24 cellular contexts compared by ENCODE assay signal in genomic region chr5:154949758-154950157, GRCh38. TPM values are rescaled to one million over a fixed set of nuclear protein-coding genes. Genes with fewer than 3 reads are reported as not detected.
DNase-seq lines count a peak whose midpoint lies in the region; ATAC-seq, FAIRE-seq and TF ChIP-seq lines count a peak whose summit lies in the region.
"Had no signal": no experiment of that assay in that cellular context is flagged by ENCODE, and none has a peak within 500 bp of the region (broad histone marks: within the 10 kb centered on the region; RNA-seq: fewer than 3 reads in every experiment).

No MANE protein-coding gene starts in this region.

- peaks cover 16% of the 10 kb centered on the region for H3K4me1 Mint-ChIP-seq in MCF 10A (ENCODE audit: insufficient read depth, unreplicated experiment)
- H3K4me1 Mint-ChIP-seq in chondrocyte (ENCODE audit: low read depth), result no peaks in the 10 kb centered on the region

- TF ChIP-seq POLR2A in breast epithelium (IDR thresholded peaks at IDR 0.05), result no peak
- no peak for TF ChIP-seq POLR2A in H54 (IDR thresholded peaks at IDR 0.05; ENCODE audit: low read depth, low read length)

- CTCF ChIA-PET in MCF 10A (lab: Yijun Ruan, JAX) (interaction anchor here (1.1 kb wide), 1 partner anchor 16 kb away, joined by 3 read pairs; no protein-coding TSS in a partner anchor), mammary epithelial cell (lab: Charles Lee; ENCODE audit: low non-redundant PET) (interaction anchor here (0.7 kb wide), 1 partner anchor 12 kb away, joined by 4 read pairs; no protein-coding TSS in a partner anchor)

- peak; percentile 20 for DNase-seq in MCF 10A (ENCODE audit: unreplicated experiment)
- DNase-seq in breast epithelium (ENCODE audit: low spot score in 2 of 2), result no peak
- peak; percentile 48 for DNase-seq in mammary epithelial cell
- peak in 1 of 2 donors; percentile 7 for DNase-seq in foreskin keratinocyte
- peak; percentile 54 for DNase-seq in renal cortical epithelial cell (ENCODE audit: low read depth)
- no peak for DNase-seq in DMS153 (lab: John Stamatoyannopoulos, UW)
- DNase-seq in H54 (ENCODE audit: insufficient read length, low spot score), result no peak
- no peak for DNase-seq in chondrocyte (ENCODE audit: low spot score)
- DNase-seq: AML-193; C1 segment of cervical spinal cord; CD8-positive, alpha-beta T cell; GM23248; NCI-H1417; NCI-H1694 treated with DMSO at 0.1 percent for 48 hours; NCI-H2081 treated with DMSO at 0.1 percent for 48 hours; NCI-H2171 treated with DMSO at 0.1 percent for 48 hours; NCI-H524 treated with DMSO at 0.1 percent for 48 hours; NCI-H82; Peyer's patch had no signal

- no peaks in the 10 kb centered on the region for H4K20me1 ChIP-seq in mammary epithelial cell (ENCODE audit: insufficient read depth, low read length)

- H3K9me3 Mint-ChIP-seq in MCF 10A (ENCODE audit: unreplicated experiment) (no peaks in the 10 kb centered on the region), chondrocyte (ENCODE audit: low read depth) (no peaks in the 10 kb centered on the region)
- H3K9me3 Mint-ChIP-seq: CD8-positive, alpha-beta T cell had no signal

- H3K9me3 ChIP-seq in breast epithelium (no peaks in the 10 kb centered on the region), mammary epithelial cell (replicated peaks; ENCODE audit: insufficient read depth, low read length) (no peaks in the 10 kb centered on the region)
- H3K9me3 ChIP-seq: HAP-1, Peyer's patch, SJSA1 had no signal

- no peak overlapping the region for H2AFZ ChIP-seq in mammary epithelial cell (ENCODE audit: low read depth, low read length)
- H2AFZ ChIP-seq: GM23248 had no signal

- peaks cover 60% of the 10 kb centered on the region for H3K79me2 ChIP-seq in mammary epithelial cell (ENCODE audit: insufficient read depth, low read length)

- intact Hi-C loops in MCF 10A (cut with micrococcal nuclease) (no loop called here), breast epithelium (cut with DNase I; ENCODE audit: low total_unique reads) (no loop called here), mammary epithelial cell (cut with micrococcal nuclease) (no loop called here)

- H3K36me3 Mint-ChIP-seq in MCF 10A (ENCODE audit: insufficient read depth, unreplicated experiment) (peaks cover 41% of the 10 kb centered on the region), chondrocyte (ENCODE audit: low read depth) (no peaks in the 10 kb centered on the region)

- FAIRE-seq in H54 (lab: Jason Lieb, UNC), result no peak
- FAIRE-seq: G401.6 had no signal

- POLR2A ChIA-PET in MCF 10A (lab: Yijun Ruan, JAX), result interaction anchor here (1.7 kb wide), 1 partner anchor 9 kb away, joined by 5 read pairs; no protein-coding TSS in a partner anchor

- BruUV-seq in MCF 10A (replicated peaks; lab: Mats Ljungman, UMichigan), result no TSS peak
- BruUV-seq in mammary epithelial cell (replicated peaks; lab: Mats Ljungman, UMichigan), result no TSS peak

- no peaks in the 10 kb centered on the region for H3K4me1 ChIP-seq in breast epithelium
- H3K4me1 ChIP-seq in mammary epithelial cell (ENCODE audit: insufficient read depth, low read length), result no peaks in the 10 kb centered on the region
- peaks cover 3% of the 10 kb centered on the region for H3K4me1 ChIP-seq in foreskin keratinocyte
- H3K4me1 ChIP-seq: Peyer's patch, SJSA1 had no signal

- H3K36me3 ChIP-seq in breast epithelium (no peaks in the 10 kb centered on the region), mammary epithelial cell (ENCODE audit: insufficient read depth, low read length) (peaks cover 5% of the 10 kb centered on the region)
- H3K36me3 ChIP-seq: Peyer's patch had no signal

- dilution Hi-C loops in mammary epithelial cell (cut with HindIII; ENCODE audit: low sequenced_read_pairs), result no loop called here

- peak; percentile 16 for ATAC-seq in foreskin keratinocyte
- ATAC-seq: CD8-positive, alpha-beta T cell; Right ventricle myocardium inferior had no signal

- TF ChIP-seq CTCF in MCF 10A (IDR thresholded peaks at IDR 0.05; ENCODE audit: unreplicated experiment), result no peak
- TF ChIP-seq CTCF in breast epithelium (IDR thresholded peaks at IDR 0.05), result no peak
- TF ChIP-seq CTCF in mammary epithelial cell (conservative IDR thresholded peaks at IDR 0.05 in 1 of 2, IDR thresholded peaks at IDR 0.05 in 1 of 2; ENCODE audit: extremely low read depth in 1 of 2, insufficient read depth in 1 of 2, low read depth in 1 of 2, low read length in 2 of 2), result no peak
- TF ChIP-seq CTCF in foreskin keratinocyte (conservative IDR thresholded peaks at IDR 0.05), result no peak
- no peak for TF ChIP-seq CTCF in chondrocyte (IDR thresholded peaks at IDR 0.05)

- peak overlapping the region; percentile 32 for H3K27ac Mint-ChIP-seq in MCF 10A (ENCODE audit: low read depth, unreplicated experiment)
- H3K27ac Mint-ChIP-seq in chondrocyte (ENCODE audit: unreplicated experiment), result no peak overlapping the region

- WGBS in mammary epithelial cell (ENCODE audit: low coverage, missing lambda C conversion rate), result 45% methylated on average over 2 of the region's 2 CpGs

- H3K4me2 ChIP-seq in mammary epithelial cell (ENCODE audit: insufficient read depth, low read depth, low read length), result no peak overlapping the region
- H3K4me2 ChIP-seq: KMS-11 had no signal

- no peak overlapping the region for H3K4me3 ChIP-seq in breast epithelium
- no peak overlapping the region for H3K4me3 ChIP-seq in mammary epithelial cell (replicated peaks in 1 of 3; ENCODE audit: insufficient read depth in 1 of 3, low read depth in 2 of 3, low read length in 3 of 3)
- H3K4me3 ChIP-seq: GM23248, HAP-1, Peyer's patch, SJSA1 had no signal

- in situ Hi-C loops in mammary epithelial cell (cut with MboI; ENCODE audit: low sequenced_read_pairs in 2 of 2), result no loop called here

- H3K27me3 Mint-ChIP-seq in MCF 10A (ENCODE audit: insufficient read depth, unreplicated experiment) (no peaks in the 10 kb centered on the region), chondrocyte (ENCODE audit: low read depth) (no peaks in the 10 kb centered on the region)

- H3K27ac ChIP-seq in breast epithelium, result no peak overlapping the region
- H3K27ac ChIP-seq in mammary epithelial cell (ENCODE audit: insufficient read depth, low read depth, low read length), result no peak overlapping the region
- H3K27ac ChIP-seq in foreskin keratinocyte, result no peak overlapping the region
- H3K27ac ChIP-seq: GM23248, KMS-11, Peyer's patch, SJSA1 had no signal

- no peak overlapping the region for H3K9ac ChIP-seq in mammary epithelial cell (ENCODE audit: insufficient read depth, low read length)
- H3K9ac ChIP-seq: GM23248, KMS-11 had no signal

- H3K4me3 Mint-ChIP-seq in MCF 10A (ENCODE audit: unreplicated experiment) (no peak overlapping the region), chondrocyte (ENCODE audit: unreplicated experiment) (no peak overlapping the region)
- H3K4me3 Mint-ChIP-seq: CD8-positive, alpha-beta T cell had no signal

- H3K27me3 ChIP-seq in breast epithelium (no peaks in the 10 kb centered on the region), mammary epithelial cell (ENCODE audit: insufficient read depth, low read length) (no peaks in the 10 kb centered on the region), foreskin keratinocyte (no peaks in the 10 kb centered on the region)
- H3K27me3 ChIP-seq: Peyer's patch, SJSA1 had no signal

RNA-seq across cellular contexts. Expression of gene MRPL22, which starts 8.9 kb away (rescaled TPM):
- total RNA-seq in MCF 10A (2022) (123 and 127 TPM in 2 replicates), breast epithelium (10 to 100 TPM; 12.1 to 23.4 (median 21.4) TPM), mammary epithelial cell (10 to 100 TPM in 1 of 2 donors, 1 to 10 TPM in 1; 7.7 to 58.1 TPM), foreskin keratinocyte (43.8 and 46.3 TPM in 2 replicates), renal cortical epithelial cell (17.6 and 36.6 TPM in 2 replicates), chondrocyte (34.6 to 41.5 TPM (median 38.2 TPM) in 3 replicates)
- polyA plus RNA-seq in mammary epithelial cell (35.5 TPM), foreskin keratinocyte (91.3 and 98.1 TPM in 2 replicates)
- 10.1 TPM for polyA minus RNA-seq in mammary epithelial cell

RNA-seq across cellular contexts. Expression of gene GEMIN5, which starts 11.7 kb away (rescaled TPM):
- total RNA-seq in MCF 10A (2022), result 25.1 and 34.5 TPM in 2 replicates
- 10 to 100 TPM; 14.4 to 23.2 (median 19.3) TPM for total RNA-seq in breast epithelium
- total RNA-seq in mammary epithelial cell, result 10 to 100 TPM; 21.2 to 23.0 TPM
- 12.6 TPM for polyA plus RNA-seq in mammary epithelial cell
- polyA minus RNA-seq in mammary epithelial cell, result 49.3 TPM
- total RNA-seq in foreskin keratinocyte, result 25.3 and 31.7 TPM in 2 replicates
- polyA plus RNA-seq in foreskin keratinocyte, result 6.1 and 9.0 TPM in 2 replicates
- total RNA-seq in renal cortical epithelial cell, result 10.6 and 21.5 TPM in 2 replicates
- 12.2 to 19.2 TPM (median 12.5 TPM) in 3 replicates for total RNA-seq in chondrocyte

Comparison
In these comparisons a context has a peak if more than half of its experiments do, and no peak if none do; other contexts are left out.
1. DNase-seq: peak in MCF 10A (single experiment), mammary epithelial cell (single experiment) and renal cortical epithelial cell (single experiment); none in breast epithelium (0 of 2), DMS153 (single experiment), H54 (single experiment) and chondrocyte (single experiment).